In genomic region chr2:102217032-102217431, GRCh38 we compare ENCODE assay signal across 27 cellular contexts. TPM values are rescaled to one million over a fixed set of nuclear protein-coding genes. Genes with fewer than 3 reads are reported as not detected.
A peak's percentile ranks its signal among the peaks of the same experiment; 100 is the strongest.
DNase-seq lines count a peak whose midpoint lies in the region; ATAC-seq, FAIRE-seq and TF ChIP-seq lines count a peak whose summit lies in the region.
"Had no signal": no experiment of that assay in that cellular context is flagged by ENCODE, and none has a peak within 500 bp of the region (broad histone marks: within the 10 kb centered on the region; RNA-seq: fewer than 3 reads in every experiment).

No MANE protein-coding gene starts in this region.

- H3K9ac ChIP-seq in HepG2 (ENCODE audit: insufficient read depth, low read depth, low read length), result no peak overlapping the region
- H3K9ac ChIP-seq: BLaER1 had no signal

- TF ChIP-seq CTCF in HepG2 (CRISPR knock-in tag; IDR thresholded peaks at IDR 0.05) (no peak), right lobe of liver (IDR thresholded peaks at IDR 0.05) (no peak)

- CTCF ChIA-PET in HepG2 (lab: Yijun Ruan, JAX; ENCODE audit: low intra/inter-chr PET ratio, low total read pairs), result no interaction called here

- TF ChIP-seq POLR2A in HepG2 (IDR thresholded peaks at IDR 0.05; ENCODE audit: insufficient read depth in 1 of 2, low read depth in 2 of 2, low read length in 2 of 2) (no peak), right lobe of liver (IDR thresholded peaks at IDR 0.05) (no peak)

- no peak for TF ChIP-seq RAD21 in HepG2 (CRISPR knock-in tag; IDR thresholded peaks at IDR 0.05)

- in situ Hi-C loops in HepG2 (cut with HindIII; ENCODE audit: extremely low pct_ligation_motif_present, low pct_unique_long_range_greater_than_20kb), result no loop called here
- in situ Hi-C loops in ACHN (cut with HindIII; ENCODE audit: low pct_ligation_motif_present, low pct_unique_long_range_greater_than_20kb, low sequenced_read_pairs), result no loop called here

- TF ChIP-seq EP300 in HepG2 (IDR thresholded peaks at IDR 0.05; ENCODE audit: low read depth in 2 of 2, low read length in 2 of 2) (no peak), HepG2 (CRISPR knock-in tag; IDR thresholded peaks at IDR 0.05; ENCODE audit: borderline replicate concordance) (no peak)

- H3K4me3 ChIP-seq in HepG2 (replicated peaks in 1 of 3; ENCODE audit: insufficient read depth in 1 of 3, low read depth in 2 of 3, low read length in 3 of 3), result no peak overlapping the region
- H3K4me3 ChIP-seq in right lobe of liver, result no peak overlapping the region
- H3K4me3 ChIP-seq: A549, BLaER1, GM12878 had no signal

- H3K36me3 ChIP-seq in HepG2 (replicated peaks in 1 of 2; ENCODE audit: control insufficient read depth in 1 of 2, insufficient read depth in 2 of 2, low read length in 2 of 2) (no peaks in the 10 kb centered on the region), right lobe of liver (no peaks in the 10 kb centered on the region)
- H3K36me3 ChIP-seq: BE2C, BLaER1 had no signal

- POLR2A ChIA-PET in HepG2 (lab: Yijun Ruan, JAX), result no interaction called here

- peaks cover 29% of the 10 kb centered on the region for H3K9me3 ChIP-seq in HepG2 (ENCODE audit: low read length)
- H3K9me3 ChIP-seq in right lobe of liver, result peaks cover 0 to 4% (median 0%) of the 10 kb centered on the region in 4 donors
- H3K9me3 ChIP-seq: BE2C had no signal

- H3K79me2 ChIP-seq in HepG2 (ENCODE audit: insufficient read depth, low read length), result no peaks in the 10 kb centered on the region

- H4K20me1 ChIP-seq in HepG2 (ENCODE audit: insufficient read depth, low read length), result no peaks in the 10 kb centered on the region
- H4K20me1 ChIP-seq: BLaER1 had no signal

- FAIRE-seq in HepG2 (lab: Jason Lieb, UNC) (no peak), islet of Langerhans (lab: Jason Lieb, UNC) (peak; percentile 49), RCC 7860 (lab: Jason Lieb, UNC) (no peak)
- FAIRE-seq: A549, GM12878, GM12892, GM18507 had no signal

- ATAC-seq in HepG2 (no peak), right lobe of liver (no peak)
- ATAC-seq: A549, GM12878 had no signal

- no peaks in the 10 kb centered on the region for H3K4me1 ChIP-seq in HepG2 (ENCODE audit: insufficient read depth, low read length)
- no peaks in the 10 kb centered on the region for H3K4me1 ChIP-seq in right lobe of liver
- H3K4me1 ChIP-seq: A549, BE2C had no signal

- no peak overlapping the region for H2AFZ ChIP-seq in HepG2 (ENCODE audit: low read length)

- no peak overlapping the region for H3K27ac ChIP-seq in HepG2 (ENCODE audit: extremely low read length, insufficient read depth, low read length)
- H3K27ac ChIP-seq in right lobe of liver, result no peak overlapping the region
- H3K27ac ChIP-seq: 22Rv1, A549, BLaER1 had no signal

- DNase-seq in HepG2 (ENCODE audit: low spot score) (no peak), right lobe of liver (no peak), ACHN (no peak), RCC 7860 (ENCODE audit: low spot score) (no peak)
- DNase-seq: BE2C; C1 segment of cervical spinal cord; CD4-positive, alpha-beta memory T cell; CD4-positive, CD25-positive, alpha-beta regulatory T cell; CD8-positive, alpha-beta memory T cell; COR-L47; DMS 273 treated with DMSO at 0.1 percent for 48 hours; DMS153; DMS53; DMS79; DND-41; EL; GDM1 had no signal

- H3K4me2 ChIP-seq in HepG2 (ENCODE audit: low read depth, low read length), result no peak overlapping the region
- H3K4me2 ChIP-seq: A549, BLaER1 had no signal

- peaks cover 0 to 3% of the 10 kb centered on the region in 2 experiments; a peak in 2 of 5 replicates for H3K27me3 ChIP-seq in HepG2 (ENCODE audit: control insufficient read depth in 1 of 2, insufficient read depth in 2 of 2, low read length in 2 of 2)
- no peaks in the 10 kb centered on the region for H3K27me3 ChIP-seq in right lobe of liver
- H3K27me3 ChIP-seq: BE2C, BLaER1 had no signal

- no TSS peak for BruUV-seq in HepG2 (replicated peaks; lab: Mats Ljungman, UMichigan)

- intact Hi-C loops in HepG2 (cut with micrococcal nuclease; ENCODE audit: unreplicated experiment), result no loop called here
- intact Hi-C loops in right lobe of liver (cut with DNase I), result no loop called here

TF ChIP-seq in HepG2, 621 proteins besides CTCF, POLR2A, EP300 and RAD21:
- TF ChIP-seq HOXA9 (CRISPR knock-in tag; IDR thresholded peaks at IDR 0.05; ENCODE audit: borderline replicate concordance), result no peak
- peak; percentile 98 for TF ChIP-seq ZFP1 (CRISPR knock-in tag; IDR thresholded peaks at IDR 0.05)
- TF ChIP-seq TEF (CRISPR knock-in tag; IDR thresholded peaks at IDR 0.05), result no peak
- no peak for TF ChIP-seq ZNF784 (CRISPR knock-in tag; IDR thresholded peaks at IDR 0.05; ENCODE audit: borderline replicate concordance)
- no peak for TF ChIP-seq ARNTL (CRISPR knock-in tag; IDR thresholded peaks at IDR 0.05)
- TF ChIP-seq ZNF709 (CRISPR knock-in tag; IDR thresholded peaks at IDR 0.05), result no peak

RNA-seq across cellular contexts. Expression of gene IL1RL2, which starts 30.2 kb away (rescaled TPM):
- total RNA-seq in HepG2 (2016; rRNA removed; fragmentation: Illumina TruSeq; extraction: Trizol) (not detected in 2 replicates), right lobe of liver (1 to 10 TPM; 1.2 to 3.1 (median 2.3) TPM)
- not detected in 2 replicates for total RNA-seq in HepG2 (2016; cell fraction: cytosol; rRNA removed; fragmentation: Illumina TruSeq; extraction: Trizol; ENCODE audit: low read depth)
- total RNA-seq in HepG2 (2016; cell fraction: insoluble cytoplasmic fraction; rRNA removed; fragmentation: Illumina TruSeq; extraction: Trizol), result not detected in 2 replicates
- total RNA-seq in HepG2 (2016; cell fraction: membrane; rRNA removed; fragmentation: Illumina TruSeq; extraction: Trizol), result not detected in 2 replicates
- not detected in 2 replicates for total RNA-seq in HepG2 (2016; cell fraction: nucleus; rRNA removed; fragmentation: Illumina TruSeq; extraction: Trizol)
- 0.03 TPM in 1 of 2 replicates, not detected in the other for polyA plus RNA-seq in HepG2 (2011; rRNA removed)
- polyA plus RNA-seq in HepG2 (2011; cell fraction: cytosol; rRNA removed), result 0.03 TPM in 1 of 2 replicates, not detected in the other
- not detected in 2 replicates for polyA plus RNA-seq in HepG2 (2011; cell fraction: nucleus; rRNA removed)
- 0.19 TPM in 1 of 2 replicates, not detected in the other for polyA plus RNA-seq in HepG2 (2012)
- not detected in 2 replicates for polyA plus RNA-seq in HepG2 (2016; cell fraction: cytosol; fragmentation: Illumina TruSeq; extraction: Trizol; ENCODE audit: low read depth)
- not detected in 2 replicates for polyA plus RNA-seq in HepG2 (2016; cell fraction: insoluble cytoplasmic fraction; fragmentation: Illumina TruSeq; extraction: Trizol; ENCODE audit: low read depth)
- not detected in 2 replicates for polyA plus RNA-seq in HepG2 (2016; cell fraction: membrane; fragmentation: Illumina TruSeq; extraction: Trizol; ENCODE audit: low read depth)
- polyA plus RNA-seq in HepG2 (2016; cell fraction: nucleus; fragmentation: Illumina TruSeq; extraction: Trizol; ENCODE audit: insufficient read depth, low read depth), result not detected in 2 replicates
- polyA minus RNA-seq in HepG2 (2011; rRNA and poly(A)+ RNA removed; ENCODE audit: low replicate concordance), result 0.09 and 0.10 TPM in 2 replicates
- not detected in 2 replicates for polyA minus RNA-seq in HepG2 (2011; cell fraction: cytosol; rRNA and poly(A)+ RNA removed)
- polyA minus RNA-seq in HepG2 (2011; cell fraction: nucleus; rRNA and poly(A)+ RNA removed), result not detected in 2 replicates
- total RNA-seq: A172; CD4-positive, CD25-positive, alpha-beta regulatory T cell; Daoy; G401; GM12878 had no signal
- polyA plus RNA-seq: CD4-positive, alpha-beta memory T cell; CD4-positive, CD25-positive, alpha-beta regulatory T cell; CD8-positive, alpha-beta memory T cell; GM12878 had no signal
